ENCODE assay signal across 1 cellular context in the genomic region with DNA sequence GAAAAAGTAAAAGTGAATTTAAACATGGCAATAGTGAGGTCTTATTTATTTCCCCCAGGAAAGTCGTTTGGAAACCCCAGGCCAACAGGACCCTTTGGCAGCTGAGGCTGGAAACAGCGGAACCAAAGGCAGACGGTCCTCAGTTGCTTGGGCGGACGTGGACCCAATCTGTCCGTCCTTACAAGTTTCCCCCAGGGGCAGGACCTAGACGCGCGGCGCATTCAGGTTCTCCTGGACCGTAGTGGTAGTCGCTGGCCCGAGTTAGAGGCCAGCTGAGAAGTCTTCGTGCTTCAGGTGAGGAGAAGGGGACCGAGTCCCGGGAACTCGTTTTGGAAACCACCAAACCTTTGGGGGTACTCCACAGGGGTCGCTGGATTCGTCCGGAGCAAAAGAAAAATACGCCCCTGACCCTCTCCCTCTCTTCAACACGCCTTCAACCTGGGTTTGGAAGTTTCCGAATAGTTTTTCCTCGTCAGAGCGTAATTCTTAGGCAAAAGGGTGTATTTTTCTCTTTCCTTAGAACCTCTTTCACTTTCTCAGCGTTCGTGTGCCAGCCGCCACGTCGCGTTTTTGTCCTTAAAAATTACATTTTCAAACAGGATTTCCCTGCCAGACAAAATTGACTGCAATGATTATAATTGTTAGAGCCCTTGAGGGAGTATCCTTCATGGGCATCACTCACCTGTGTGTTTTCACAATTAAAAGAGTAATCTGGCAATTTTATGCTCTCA.
TF ChIP-seq lines count a peak whose summit lies in the region.

No MANE protein-coding gene starts in this region.

TF ChIP-seq in HepG2, 621 proteins besides CTCF, POLR2A, EP300 and RAD21 (continued from another document and continues in another):
- TF ChIP-seq, protein P1, sequence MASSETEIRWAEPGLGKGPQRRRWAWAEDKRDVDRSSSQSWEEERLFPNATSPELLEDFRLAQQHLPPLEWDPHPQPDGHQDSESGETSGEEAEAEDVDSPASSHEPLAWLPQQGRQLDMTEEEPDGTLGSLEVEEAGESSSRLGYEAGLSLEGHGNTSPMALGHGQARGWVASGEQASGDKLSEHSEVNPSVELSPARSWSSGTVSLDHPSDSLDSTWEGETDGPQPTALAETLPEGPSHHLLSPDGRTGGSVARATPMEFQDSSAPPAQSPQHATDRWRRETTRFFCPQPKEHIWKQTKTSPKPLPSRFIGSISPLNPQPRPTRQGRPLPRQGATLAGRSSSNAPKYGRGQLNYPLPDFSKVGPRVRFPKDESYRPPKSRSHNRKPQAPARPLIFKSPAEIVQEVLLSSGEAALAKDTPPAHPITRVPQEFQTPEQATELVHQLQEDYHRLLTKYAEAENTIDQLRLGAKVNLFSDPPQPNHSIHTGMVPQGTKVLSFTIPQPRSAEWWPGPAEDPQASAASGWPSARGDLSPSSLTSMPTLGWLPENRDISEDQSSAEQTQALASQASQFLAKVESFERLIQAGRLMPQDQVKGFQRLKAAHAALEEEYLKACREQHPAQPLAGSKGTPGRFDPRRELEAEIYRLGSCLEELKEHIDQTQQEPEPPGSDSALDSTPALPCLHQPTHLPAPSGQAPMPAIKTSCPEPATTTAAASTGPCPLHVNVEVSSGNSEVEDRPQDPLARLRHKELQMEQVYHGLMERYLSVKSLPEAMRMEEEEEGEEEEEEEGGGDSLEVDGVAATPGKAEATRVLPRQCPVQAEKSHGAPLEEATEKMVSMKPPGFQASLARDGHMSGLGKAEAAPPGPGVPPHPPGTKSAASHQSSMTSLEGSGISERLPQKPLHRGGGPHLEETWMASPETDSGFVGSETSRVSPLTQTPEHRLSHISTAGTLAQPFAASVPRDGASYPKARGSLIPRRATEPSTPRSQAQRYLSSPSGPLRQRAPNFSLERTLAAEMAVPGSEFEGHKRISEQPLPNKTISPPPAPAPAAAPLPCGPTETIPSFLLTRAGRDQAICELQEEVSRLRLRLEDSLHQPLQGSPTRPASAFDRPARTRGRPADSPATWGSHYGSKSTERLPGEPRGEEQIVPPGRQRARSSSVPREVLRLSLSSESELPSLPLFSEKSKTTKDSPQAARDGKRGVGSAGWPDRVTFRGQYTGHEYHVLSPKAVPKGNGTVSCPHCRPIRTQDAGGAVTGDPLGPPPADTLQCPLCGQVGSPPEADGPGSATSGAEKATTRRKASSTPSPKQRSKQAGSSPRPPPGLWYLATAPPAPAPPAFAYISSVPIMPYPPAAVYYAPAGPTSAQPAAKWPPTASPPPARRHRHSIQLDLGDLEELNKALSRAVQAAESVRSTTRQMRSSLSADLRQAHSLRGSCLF (CRISPR knock-in tag; IDR thresholded peaks at IDR 0.05; ENCODE audit: borderline replicate concordance): 0 out of 2 replicates have a peak, but pooled peaks have one; percentile 60
- TF ChIP-seq MTA1 (CRISPR knock-in tag; IDR thresholded peaks at IDR 0.05; ENCODE audit: borderline replicate concordance) (peak; percentile 74; the same call in 1 of the 2 replicates), HDAC1 (CRISPR knock-in tag; IDR thresholded peaks at IDR 0.05) (peak; percentile 99), ZSCAN21 (CRISPR knock-in tag; IDR thresholded peaks at IDR 0.05; ENCODE audit: borderline replicate concordance) (peak; percentile 93), PAF1 (CRISPR knock-in tag; IDR thresholded peaks at IDR 0.05) (no peak), ZMAT3 (CRISPR knock-in tag; conservative IDR thresholded peaks at IDR 0.05) (peak; percentile 73; the same call in 1 of the 2 replicates), ZNF382 (CRISPR knock-in tag; IDR thresholded peaks at IDR 0.05; ENCODE audit: borderline replicate concordance) (no peak), SP1 (IDR thresholded peaks at IDR 0.05) (no peak), SP1 (CRISPR knock-in tag; IDR thresholded peaks at IDR 0.05) (peak; percentile 93), KDM5B (CRISPR knock-in tag; IDR thresholded peaks at IDR 0.05; ENCODE audit: borderline replicate concordance) (peak; percentile 81; the same call in 1 of the 2 replicates), ZNF510 (CRISPR knock-in tag; IDR thresholded peaks at IDR 0.05; ENCODE audit: low read depth) (no peak), THAP9 (CRISPR knock-in tag; IDR thresholded peaks at IDR 0.05; ENCODE audit: borderline replicate concordance) (peak; percentile 86; the same call in 1 of the 2 replicates), MAFF (IDR thresholded peaks at IDR 0.05; ENCODE audit: low read depth, low read length) (no peak), KDM5A (IDR thresholded peaks at IDR 0.05; ENCODE audit: borderline replicate concordance, low read length) (peak; percentile 99), ZNF333 (CRISPR knock-in tag; IDR thresholded peaks at IDR 0.05; ENCODE audit: borderline replicate concordance) (peak; percentile 94; the same call in 1 of the 2 replicates), NRL (CRISPR knock-in tag; IDR thresholded peaks at IDR 0.05; ENCODE audit: borderline replicate concordance) (peak; percentile 59; the same call in 1 of the 2 replicates), JARID2 (CRISPR knock-in tag; IDR thresholded peaks at IDR 0.05; ENCODE audit: insufficient replicate concordance) (no peak), ZSCAN29 (CRISPR knock-in tag; conservative IDR thresholded peaks at IDR 0.05) (0 out of 2 replicates have a peak, but pooled peaks have one; percentile 51), SRF (IDR thresholded peaks at IDR 0.05; ENCODE audit: low read depth, low read length) (peak; percentile 72; the same call in 1 of the 2 replicates), CC2D1A (CRISPR knock-in tag; IDR thresholded peaks at IDR 0.05) (0 out of 2 replicates have a peak, but pooled peaks have one; percentile 32), ZKSCAN5 (CRISPR knock-in tag; IDR thresholded peaks at IDR 0.05) (no peak), IKZF1 (IDR thresholded peaks at IDR 0.05) (no peak), THAP8 (CRISPR knock-in tag; IDR thresholded peaks at IDR 0.05; ENCODE audit: borderline replicate concordance) (no peak), PITX1 (CRISPR knock-in tag; IDR thresholded peaks at IDR 0.05) (peak; percentile 78), ZSCAN5A (CRISPR knock-in tag; IDR thresholded peaks at IDR 0.05; ENCODE audit: borderline replicate concordance) (0 out of 2 replicates have a peak, but pooled peaks have one; percentile 27), ZFP36L1 (CRISPR knock-in tag; IDR thresholded peaks at IDR 0.05) (no peak), FLYWCH1 (CRISPR knock-in tag; IDR thresholded peaks at IDR 0.05) (no peak), PAX8 (CRISPR knock-in tag; IDR thresholded peaks at IDR 0.05; ENCODE audit: borderline replicate concordance) (no peak)
- TF ChIP-seq, protein P2, sequence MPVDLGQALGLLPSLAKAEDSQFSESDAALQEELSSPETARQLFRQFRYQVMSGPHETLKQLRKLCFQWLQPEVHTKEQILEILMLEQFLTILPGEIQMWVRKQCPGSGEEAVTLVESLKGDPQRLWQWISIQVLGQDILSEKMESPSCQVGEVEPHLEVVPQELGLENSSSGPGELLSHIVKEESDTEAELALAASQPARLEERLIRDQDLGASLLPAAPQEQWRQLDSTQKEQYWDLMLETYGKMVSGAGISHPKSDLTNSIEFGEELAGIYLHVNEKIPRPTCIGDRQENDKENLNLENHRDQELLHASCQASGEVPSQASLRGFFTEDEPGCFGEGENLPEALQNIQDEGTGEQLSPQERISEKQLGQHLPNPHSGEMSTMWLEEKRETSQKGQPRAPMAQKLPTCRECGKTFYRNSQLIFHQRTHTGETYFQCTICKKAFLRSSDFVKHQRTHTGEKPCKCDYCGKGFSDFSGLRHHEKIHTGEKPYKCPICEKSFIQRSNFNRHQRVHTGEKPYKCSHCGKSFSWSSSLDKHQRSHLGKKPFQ (CRISPR knock-in tag; IDR thresholded peaks at IDR 0.05; ENCODE audit: insufficient replicate concordance): no peak
- TF ChIP-seq, protein P3, sequence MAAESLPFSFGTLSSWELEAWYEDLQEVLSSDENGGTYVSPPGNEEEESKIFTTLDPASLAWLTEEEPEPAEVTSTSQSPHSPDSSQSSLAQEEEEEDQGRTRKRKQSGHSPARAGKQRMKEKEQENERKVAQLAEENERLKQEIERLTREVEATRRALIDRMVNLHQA (CRISPR knock-in tag; IDR thresholded peaks at IDR 0.05): no peak
- TF ChIP-seq, protein P4, sequence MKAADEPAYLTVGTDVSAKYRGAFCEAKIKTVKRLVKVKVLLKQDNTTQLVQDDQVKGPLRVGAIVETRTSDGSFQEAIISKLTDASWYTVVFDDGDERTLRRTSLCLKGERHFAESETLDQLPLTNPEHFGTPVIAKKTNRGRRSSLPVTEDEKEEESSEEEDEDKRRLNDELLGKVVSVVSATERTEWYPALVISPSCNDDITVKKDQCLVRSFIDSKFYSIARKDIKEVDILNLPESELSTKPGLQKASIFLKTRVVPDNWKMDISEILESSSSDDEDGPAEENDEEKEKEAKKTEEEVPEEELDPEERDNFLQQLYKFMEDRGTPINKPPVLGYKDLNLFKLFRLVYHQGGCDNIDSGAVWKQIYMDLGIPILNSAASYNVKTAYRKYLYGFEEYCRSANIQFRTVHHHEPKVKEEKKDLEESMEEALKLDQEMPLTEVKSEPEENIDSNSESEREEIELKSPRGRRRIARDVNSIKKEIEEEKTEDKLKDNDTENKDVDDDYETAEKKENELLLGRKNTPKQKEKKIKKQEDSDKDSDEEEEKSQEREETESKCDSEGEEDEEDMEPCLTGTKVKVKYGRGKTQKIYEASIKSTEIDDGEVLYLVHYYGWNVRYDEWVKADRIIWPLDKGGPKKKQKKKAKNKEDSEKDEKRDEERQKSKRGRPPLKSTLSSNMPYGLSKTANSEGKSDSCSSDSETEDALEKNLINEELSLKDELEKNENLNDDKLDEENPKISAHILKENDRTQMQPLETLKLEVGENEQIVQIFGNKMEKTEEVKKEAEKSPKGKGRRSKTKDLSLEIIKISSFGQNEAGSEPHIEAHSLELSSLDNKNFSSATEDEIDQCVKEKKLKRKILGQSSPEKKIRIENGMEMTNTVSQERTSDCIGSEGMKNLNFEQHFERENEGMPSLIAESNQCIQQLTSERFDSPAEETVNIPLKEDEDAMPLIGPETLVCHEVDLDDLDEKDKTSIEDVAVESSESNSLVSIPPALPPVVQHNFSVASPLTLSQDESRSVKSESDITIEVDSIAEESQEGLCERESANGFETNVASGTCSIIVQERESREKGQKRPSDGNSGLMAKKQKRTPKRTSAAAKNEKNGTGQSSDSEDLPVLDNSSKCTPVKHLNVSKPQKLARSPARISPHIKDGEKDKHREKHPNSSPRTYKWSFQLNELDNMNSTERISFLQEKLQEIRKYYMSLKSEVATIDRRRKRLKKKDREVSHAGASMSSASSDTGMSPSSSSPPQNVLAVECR (CRISPR knock-in tag; IDR thresholded peaks at IDR 0.05; ENCODE audit: borderline replicate concordance): peak; percentile 95
- TF ChIP-seq, protein P5, sequence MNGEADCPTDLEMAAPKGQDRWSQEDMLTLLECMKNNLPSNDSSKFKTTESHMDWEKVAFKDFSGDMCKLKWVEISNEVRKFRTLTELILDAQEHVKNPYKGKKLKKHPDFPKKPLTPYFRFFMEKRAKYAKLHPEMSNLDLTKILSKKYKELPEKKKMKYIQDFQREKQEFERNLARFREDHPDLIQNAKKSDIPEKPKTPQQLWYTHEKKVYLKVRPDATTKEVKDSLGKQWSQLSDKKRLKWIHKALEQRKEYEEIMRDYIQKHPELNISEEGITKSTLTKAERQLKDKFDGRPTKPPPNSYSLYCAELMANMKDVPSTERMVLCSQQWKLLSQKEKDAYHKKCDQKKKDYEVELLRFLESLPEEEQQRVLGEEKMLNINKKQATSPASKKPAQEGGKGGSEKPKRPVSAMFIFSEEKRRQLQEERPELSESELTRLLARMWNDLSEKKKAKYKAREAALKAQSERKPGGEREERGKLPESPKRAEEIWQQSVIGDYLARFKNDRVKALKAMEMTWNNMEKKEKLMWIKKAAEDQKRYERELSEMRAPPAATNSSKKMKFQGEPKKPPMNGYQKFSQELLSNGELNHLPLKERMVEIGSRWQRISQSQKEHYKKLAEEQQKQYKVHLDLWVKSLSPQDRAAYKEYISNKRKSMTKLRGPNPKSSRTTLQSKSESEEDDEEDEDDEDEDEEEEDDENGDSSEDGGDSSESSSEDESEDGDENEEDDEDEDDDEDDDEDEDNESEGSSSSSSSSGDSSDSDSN (CRISPR knock-in tag; IDR thresholded peaks at IDR 0.05): peak; percentile 80
- TF ChIP-seq, protein P6, sequence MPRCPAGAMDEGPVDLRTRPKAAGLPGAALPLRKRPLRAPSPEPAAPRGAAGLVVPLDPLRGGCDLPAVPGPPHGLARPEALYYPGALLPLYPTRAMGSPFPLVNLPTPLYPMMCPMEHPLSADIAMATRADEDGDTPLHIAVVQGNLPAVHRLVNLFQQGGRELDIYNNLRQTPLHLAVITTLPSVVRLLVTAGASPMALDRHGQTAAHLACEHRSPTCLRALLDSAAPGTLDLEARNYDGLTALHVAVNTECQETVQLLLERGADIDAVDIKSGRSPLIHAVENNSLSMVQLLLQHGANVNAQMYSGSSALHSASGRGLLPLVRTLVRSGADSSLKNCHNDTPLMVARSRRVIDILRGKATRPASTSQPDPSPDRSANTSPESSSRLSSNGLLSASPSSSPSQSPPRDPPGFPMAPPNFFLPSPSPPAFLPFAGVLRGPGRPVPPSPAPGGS (CRISPR knock-in tag; IDR thresholded peaks at IDR 0.05): no peak
